7 cellular contexts compared by ENCODE assay signal in genomic region chr15:85592148-85592547, GRCh38.
A peak's percentile ranks its signal among the peaks of the same experiment; 100 is the strongest.
DNase-seq lines count a peak whose midpoint lies in the region; ATAC-seq and TF ChIP-seq lines count a peak whose summit lies in the region.

No MANE protein-coding gene starts in this region.

- no peak overlapping the region for H3K27ac ChIP-seq in right cardiac atrium (ENCODE audit: low read length)
- peak overlapping the region in 3 of 4 donors; percentile 34 to 67 (median 44) for H3K27ac ChIP-seq in tibial nerve

- TF ChIP-seq CTCF in tibial nerve (IDR thresholded peaks at IDR 0.05): peak in 3 of 5 experiments; percentile 19 to 53 (median 34)

- TF ChIP-seq POLR2A in tibial nerve (IDR thresholded peaks at IDR 0.05): no peak

- H3K4me1 ChIP-seq in adipocyte (ENCODE audit: control insufficient read depth, insufficient read depth, low read length) (peaks cover 52% of the 10 kb centered on the region), right cardiac atrium (ENCODE audit: control insufficient read depth, insufficient read depth, low read length) (peaks cover 2% of the 10 kb centered on the region), tibial nerve (peaks cover 4 to 53% (median 19%) of the 10 kb centered on the region in 4 donors)

- H3K4me3 ChIP-seq in adipocyte (ENCODE audit: low read length) (no peak overlapping the region), right cardiac atrium (ENCODE audit: low read length) (no peak overlapping the region), tibial nerve (no peak overlapping the region)

- peak in 1 of 2 donors; percentile 47 for TF ChIP-seq EP300 in tibial nerve (IDR thresholded peaks at IDR 0.05)

- no peaks in the 10 kb centered on the region for H3K9me3 ChIP-seq in adipocyte (ENCODE audit: control insufficient read depth, low read length)
- H3K9me3 ChIP-seq in right cardiac atrium (ENCODE audit: control insufficient read depth, low read length): no peaks in the 10 kb centered on the region
- no peaks in the 10 kb centered on the region for H3K9me3 ChIP-seq in tibial nerve

- H3K9ac ChIP-seq in adipocyte (ENCODE audit: low read length): no peak overlapping the region

- H3K36me3 ChIP-seq in adipocyte (ENCODE audit: control insufficient read depth, insufficient read depth, low read length, severe bottlenecking): peaks cover under 1% of the 10 kb centered on the region
- no peaks in the 10 kb centered on the region for H3K36me3 ChIP-seq in tibial nerve

- peak; percentile 63 to 76 for ATAC-seq in right cardiac atrium

- intact Hi-C loops in right cardiac atrium (cut with DNase I): loop anchor here in 1 of 4 donors (10.0 kb wide), 1 partner anchor 113 kb away; no protein-coding TSS in a partner anchor

- DNase-seq in HT-29 (ENCODE audit: low spot score): peak; percentile 13
- peak; percentile 90 for DNase-seq in adipocyte (ENCODE audit: low read depth)
- DNase-seq in right cardiac atrium: peak in 1 of 3 donors; percentile 56
- no peak for DNase-seq in tibial nerve (ENCODE audit: low spot score in 2 of 2)
- no peak for DNase-seq in SW480 (ENCODE audit: low spot score)
- DNase-seq in NCI-H345 (lab: John Stamatoyannopoulos, UW): no peak
- no peak for DNase-seq in SK-N-DZ (ENCODE audit: low spot score)

- H3K27me3 ChIP-seq in adipocyte (replicated peaks; ENCODE audit: control insufficient read depth, insufficient read depth, low read length) (no peaks in the 10 kb centered on the region), right cardiac atrium (ENCODE audit: control insufficient read depth, insufficient read depth) (no peaks in the 10 kb centered on the region), tibial nerve (no peaks in the 10 kb centered on the region)

- 17% methylated on average over 3 of the region's 3 CpGs for WGBS in right cardiac atrium
- WGBS in tibial nerve, 2 donors: 6 to 20% methylated on average over 3 of the region's 3 CpGs

Comparison
In these comparisons a context has a peak if more than half of its experiments do, and no peak if none do; other contexts are left out.
1. DNase-seq: peak in HT-29 (single experiment) and adipocyte (single experiment); none in tibial nerve (0 of 2), SW480 (single experiment), NCI-H345 (single experiment) and SK-N-DZ (single experiment).